Comparison of ENCODE assay signal across 8 cellular contexts in genomic region chr7:25124485-25125136, GRCh38.
DNase-seq lines count a peak whose midpoint lies in the region; ATAC-seq and TF ChIP-seq lines count a peak whose summit lies in the region.

No MANE protein-coding gene starts in this region.

- H3K36me3 ChIP-seq in neuron (ENCODE audit: insufficient read depth, low read length) = peaks cover 30% of the 10 kb centered on the region

- no peak overlapping the region for H2AFZ ChIP-seq in neuron (ENCODE audit: low read depth, low read length)

- DNase-seq in ELF-1 (ENCODE audit: low read depth, low spot score) (peak; percentile 45), erythroblast (lab: John Stamatoyannopoulos, UW) (peak; percentile 67 to 76), foreskin melanocyte (no peak)
- DNase-seq in activated CD4-positive, alpha-beta T cell treated with anti-CD3 and anti-CD28 coated beads, Interleukin-2, amount 50 U/mL, for 1 hour = peak; percentile 8

- H3K4me1 ChIP-seq in neuron (ENCODE audit: insufficient read depth, low read length) = peaks cover 5% of the 10 kb centered on the region

- ATAC-seq in HG03442 (IDR thresholded peaks at IDR 0.05; ENCODE audit: unreplicated experiment) (peak; percentile 3), HG03175 (IDR thresholded peaks at IDR 0.05; ENCODE audit: unreplicated experiment) (no peak), GM18861 (IDR thresholded peaks at IDR 0.05; ENCODE audit: unreplicated experiment) (no peak)

- no peaks in the 10 kb centered on the region for H3K9me3 ChIP-seq in neuron (ENCODE audit: low read length)

- peak overlapping the region; percentile 59 for H3K4me3 ChIP-seq in neuron (ENCODE audit: low read length)

- TF ChIP-seq POLR2A in erythroblast (IDR thresholded peaks at IDR 0.05; ENCODE audit: low read length) = no peak

- no peaks in the 10 kb centered on the region for H3K27me3 ChIP-seq in neuron (ENCODE audit: insufficient read depth, low read length)
